ENCODE assay signal across 12 cellular contexts in genomic region chr3:50272538-50272910, GRCh38. TPM values are rescaled to one million over a fixed set of nuclear protein-coding genes. Genes with fewer than 3 reads are reported as not detected.
DNase-seq lines count a peak whose midpoint lies in the region; ATAC-seq, FAIRE-seq and TF ChIP-seq lines count a peak whose summit lies in the region.
"Not testable (repeated sequence)": the region's sequence is repeated elsewhere in the genome, so short reads cannot be mapped to it uniquely, and the experiment has no call there.
"Had no signal": no experiment of that assay in that cellular context is flagged by ENCODE, and none has a peak within 500 bp of the region (broad histone marks: within the 10 kb centered on the region; RNA-seq: fewer than 3 reads in every experiment).

No MANE protein-coding gene starts in this region.

- not testable (repeated sequence) for H3K27ac ChIP-seq in ACC112 (ENCODE audit: low read depth, low read length); DOHH2 (ENCODE audit: low read depth, low read length); MM.1S (ENCODE audit: low read length)
- H3K27ac ChIP-seq in cingulate gyrus (ENCODE audit: low read depth, low read length) (peak overlapping the region; percentile 87), layer of hippocampus (ENCODE audit: low read depth, low read length) (peak overlapping the region; percentile 100), pancreas (peak overlapping the region in 3 of 4 donors; percentile 2 to 93 (median 11)), stomach (peak overlapping the region in 4 of 5 donors; percentile 38 to 88 (median 60))

- DNase-seq in MM.1S, pancreas, stomach: not testable (repeated sequence)

- H3K36me3 Mint-ChIP-seq in activated T-helper 17 cell treated with anti-CD3 and anti-CD28 coated beads, Interleukin-2, amount 50 U/mL, for 72 hours (ENCODE audit: low read depth), result not testable (repeated sequence)

- H3K9me3 Mint-ChIP-seq in activated T-helper 17 cell treated with anti-CD3 and anti-CD28 coated beads, Interleukin-2, amount 50 U/mL, for 72 hours, result not testable (repeated sequence)

- H3K9me2 ChIP-seq in DOHH2 (replicated peaks; ENCODE audit: control insufficient read depth, low read length); MM.1S (replicated peaks; ENCODE audit: insufficient read depth, low read length): not testable (repeated sequence)

- not testable (repeated sequence) for H2AFZ ChIP-seq in ACC112 (ENCODE audit: low read length, unreplicated experiment); MM.1S (ENCODE audit: low read length)

- H3K4me2 ChIP-seq in DOHH2 (ENCODE audit: low read length) (peak overlapping the region; percentile 50; the same call in 1 of the 2 replicates), MM.1S (ENCODE audit: low read depth, low read length) (peak overlapping the region; percentile 99)

- not testable (repeated sequence) for FAIRE-seq in pancreas (lab: Jason Lieb, UNC)

- intact Hi-C loops in pancreas (cut with DNase I) (loop anchor here in 2 of 3 donors (5.0 kb wide), 2 partner anchors 45 to 80 kb away; partner anchors contain the start of gene GNAT1 (in 1 of the 2)), stomach (cut with DNase I; ENCODE audit: low total_unique reads) (loop anchor here (5.0 to 10.0 kb wide), 2 partner anchors 48 to 80 kb away; partner anchors contain the start of gene GNAT1)

- H3K4me3 ChIP-seq in ACC112 (ENCODE audit: low read depth, low read length), result peak overlapping the region; percentile 77
- H3K4me3 ChIP-seq in DOHH2 (ENCODE audit: low read length); MM.1S (ENCODE audit: low read length); pancreas: not testable (repeated sequence)
- peak overlapping the region in 2 of 4 donors; percentile 34 to 43 for H3K4me3 ChIP-seq in stomach

- H4K20me1 ChIP-seq in DOHH2 (ENCODE audit: control insufficient read depth, insufficient read depth, low read depth, low read length); MM.1S (ENCODE audit: insufficient read depth, low read length): not testable (repeated sequence)

- H3K9me3 ChIP-seq in DOHH2 (ENCODE audit: control insufficient read depth, insufficient read depth, low read length); MM.1S (replicated peaks; ENCODE audit: insufficient read depth, low read length); pancreas; stomach: not testable (repeated sequence)

- not testable (repeated sequence) for H3K79me2 ChIP-seq in ACC112 (ENCODE audit: control insufficient read depth, insufficient read depth, low read length, unreplicated experiment); DOHH2 (ENCODE audit: control insufficient read depth, low read length); MM.1S (ENCODE audit: low read length)

- TF ChIP-seq POLR2A in stomach (IDR thresholded peaks at IDR 0.05), result not testable (repeated sequence)

- TF ChIP-seq EP300 in stomach (IDR thresholded peaks at IDR 0.05), result not testable (repeated sequence)

- H3K4me1 ChIP-seq in ACC112 (ENCODE audit: control insufficient read depth, insufficient read depth, low read length, unreplicated experiment) (peaks cover 26% of the 10 kb centered on the region), DOHH2 (ENCODE audit: control insufficient read depth, low read length) (peaks cover 13% of the 10 kb centered on the region), MM.1S (ENCODE audit: low read length) (peaks cover 13% of the 10 kb centered on the region; the same call in 1 of the 2 replicates), pancreas (peaks cover 15 to 24% (median 24%) of the 10 kb centered on the region in 3 donors), stomach (peaks cover 58 to 83% (median 75%) of the 10 kb centered on the region in 4 donors)

- 60 to 62% methylated on average over 10 of the region's 10 CpGs for WGBS in pancreas, 2 donors
- 48 to 63% (median 56%) methylated on average over 10 of the region's 10 CpGs for WGBS in stomach, 5 donors

- peak overlapping the region; percentile 77 for H3K27ac Mint-ChIP-seq in activated T-helper 17 cell treated with anti-CD3 and anti-CD28 coated beads, Interleukin-2, amount 50 U/mL, for 72 hours

- H3K9ac ChIP-seq in MM.1S (ENCODE audit: low read length), result not testable (repeated sequence)

- not testable (repeated sequence) for H3K36me3 ChIP-seq in ACC112 (ENCODE audit: insufficient read depth, low read length); DOHH2 (ENCODE audit: control insufficient read depth, low read length); MM.1S (replicated peaks; ENCODE audit: insufficient read depth, low read length)
- peaks cover 0 to 18% (median 5%) of the 10 kb centered on the region in 3 donors for H3K36me3 ChIP-seq in pancreas
- peaks cover 8 to 44% (median 18%) of the 10 kb centered on the region in 4 donors for H3K36me3 ChIP-seq in stomach

- H3K27me3 ChIP-seq in ACC112 (ENCODE audit: insufficient read depth, low read length) (peaks cover 18% of the 10 kb centered on the region), DOHH2 (ENCODE audit: control insufficient read depth, low read length) (peaks cover 52% of the 10 kb centered on the region), MM.1S (replicated peaks; ENCODE audit: insufficient read depth, low read length) (peaks cover 89% of the 10 kb centered on the region), stomach (peaks cover 0 to 40% (median 26%) of the 10 kb centered on the region in 3 donors)
- not testable (repeated sequence) for H3K27me3 ChIP-seq in layer of hippocampus (ENCODE audit: control insufficient read depth, insufficient read depth, low read length); pancreas

- not testable (repeated sequence) for TF ChIP-seq CTCF in DOHH2 (IDR thresholded peaks at IDR 0.05; ENCODE audit: low read depth, low read length, poor library complexity, severe bottlenecking); MM.1S (IDR thresholded peaks at IDR 0.05; ENCODE audit: low read length); pancreas (IDR thresholded peaks at IDR 0.05); stomach (IDR thresholded peaks at IDR 0.05)

- peak; percentile 1 for ATAC-seq in activated T-helper 17 cell treated with anti-CD3 and anti-CD28 coated beads, Interleukin-2, amount 50 U/mL, for 72 hours (replicated peaks)
- not testable (repeated sequence) for ATAC-seq in pancreas

- not testable (repeated sequence) for H3F3A ChIP-seq in DOHH2 (ENCODE audit: control insufficient read depth, insufficient read depth); MM.1S (ENCODE audit: insufficient read depth, low read length)

- peaks cover 21% of the 10 kb centered on the region for H3K27me3 Mint-ChIP-seq in activated T-helper 17 cell treated with anti-CD3 and anti-CD28 coated beads, Interleukin-2, amount 50 U/mL, for 72 hours

- H3K4me1 Mint-ChIP-seq in activated T-helper 17 cell treated with anti-CD3 and anti-CD28 coated beads, Interleukin-2, amount 50 U/mL, for 72 hours, result not testable (repeated sequence)

- H3K4me3 Mint-ChIP-seq in activated T-helper 17 cell treated with anti-CD3 and anti-CD28 coated beads, Interleukin-2, amount 50 U/mL, for 72 hours, result peak overlapping the region; percentile 71

RNA-seq across cellular contexts. Expression of gene SEMA3B, which starts 3.6 kb away (rescaled TPM):
- 1 to 10 TPM; 1.2 to 2.3 TPM for total RNA-seq in activated T-helper 17 cell treated with anti-CD3 and anti-CD28 coated beads, Interleukin-2, amount 50 U/mL, for 72 hours
- 10 to 100 TPM; 27.5 to 53.5 (median 33.2) TPM for total RNA-seq in pancreas
- 100 to 1,000 TPM; 118 to 223 TPM for polyA plus RNA-seq in pancreas
- 100 to 1,000 TPM in 4 of 5 donors, 10 to 100 TPM in 1; 53.6 to 310 (median 129) TPM for total RNA-seq in stomach
- polyA plus RNA-seq in stomach, result 10 to 100 TPM; 40.1 to 79.9 (median 42.0) TPM

RNA-seq across cellular contexts. Expression of gene LSMEM2, which starts 6.4 kb away (rescaled TPM):
- under 1 TPM in 1 of 2 donors, not detected in 1; 0.34 TPM for total RNA-seq in activated T-helper 17 cell treated with anti-CD3 and anti-CD28 coated beads, Interleukin-2, amount 50 U/mL, for 72 hours
- total RNA-seq in pancreas, result under 1 TPM in 1 of 6 donors, not detected in 5; 0.12 TPM
- polyA plus RNA-seq in pancreas, result 1 to 10 TPM in 1 of 2 donors, under 1 TPM in 1; 0.15 to 2.1 TPM
- total RNA-seq in stomach, result not detected
- polyA plus RNA-seq in stomach, result under 1 TPM in 2 of 3 donors, not detected in 1; 0.31 to 0.58 TPM
- total RNA-seq: HT-29, OCI-LY7, RPMI7951 had no signal
- polyA plus RNA-seq: IMR-90 had no signal

RNA-seq across cellular contexts. Expression of gene IFRD2, which starts 19.7 kb away (rescaled TPM):
- total RNA-seq in activated T-helper 17 cell treated with anti-CD3 and anti-CD28 coated beads, Interleukin-2, amount 50 U/mL, for 72 hours, result 100 to 1,000 TPM in 1 of 2 donors, 10 to 100 TPM in 1; 59.2 to 139 TPM
- total RNA-seq in pancreas (10 to 100 TPM; 47.1 to 81.6 (median 55.1) TPM), stomach (100 to 1,000 TPM in 3 of 5 donors, 10 to 100 TPM in 2; 69.9 to 254 (median 193) TPM)
- polyA plus RNA-seq in pancreas (100 to 1,000 TPM; 101 to 117 TPM), stomach (100 to 1,000 TPM in 2 of 3 donors, 10 to 100 TPM in 1; 98.1 to 118 (median 108) TPM)

RNA-seq across cellular contexts. Expression of gene HYAL3, which starts 26.7 kb away (rescaled TPM):
- total RNA-seq in activated T-helper 17 cell treated with anti-CD3 and anti-CD28 coated beads, Interleukin-2, amount 50 U/mL, for 72 hours, result 10 to 100 TPM; 12.2 to 13.0 TPM
- total RNA-seq in pancreas, result 1 to 10 TPM in 1 of 6 donors, under 1 TPM in 5; 0.46 to 1.3 (median 0.65) TPM
- 1 to 10 TPM; 1.6 to 2.1 TPM for polyA plus RNA-seq in pancreas
- total RNA-seq in stomach, result 1 to 10 TPM in 3 of 5 donors, not detected in 2; 1.3 to 3.9 (median 1.3) TPM
- 1 to 10 TPM; 5.0 to 7.9 (median 7.7) TPM for polyA plus RNA-seq in stomach

RNA-seq across cellular contexts. Expression of gene NAA80, which starts 26.7 kb away (rescaled TPM):
- 10 to 100 TPM; 24.4 to 37.8 TPM for total RNA-seq in activated T-helper 17 cell treated with anti-CD3 and anti-CD28 coated beads, Interleukin-2, amount 50 U/mL, for 72 hours
- 1 to 10 TPM; 2.6 to 6.6 (median 5.0) TPM for total RNA-seq in pancreas
- 10 to 100 TPM; 13.0 to 15.6 TPM for polyA plus RNA-seq in pancreas
- 100 to 1,000 TPM in 1 of 5 donors, 10 to 100 TPM in 3, 1 to 10 TPM in 1; 3.1 to 107 (median 22.3) TPM for total RNA-seq in stomach
- polyA plus RNA-seq in stomach, result 10 to 100 TPM in 1 of 3 donors, 1 to 10 TPM in 2; 8.7 to 16.4 (median 9.7) TPM

Comparison
In these comparisons a context has a peak if more than half of its experiments do, and no peak if none do; other contexts are left out.
1. RNA of gene SEMA3B, which starts 3.6 kb away (total RNA-seq): 53.6 to 310 TPM in stomach and 27.5 to 53.5 TPM in pancreas; 1.2 to 2.3 TPM in activated T-helper 17 cell treated with anti-CD3 and anti-CD28 coated beads, Interleukin-2, amount 50 U/mL, for 72 hours; every median in the first group is over 4 times any median in the second.